In the genomic region with DNA sequence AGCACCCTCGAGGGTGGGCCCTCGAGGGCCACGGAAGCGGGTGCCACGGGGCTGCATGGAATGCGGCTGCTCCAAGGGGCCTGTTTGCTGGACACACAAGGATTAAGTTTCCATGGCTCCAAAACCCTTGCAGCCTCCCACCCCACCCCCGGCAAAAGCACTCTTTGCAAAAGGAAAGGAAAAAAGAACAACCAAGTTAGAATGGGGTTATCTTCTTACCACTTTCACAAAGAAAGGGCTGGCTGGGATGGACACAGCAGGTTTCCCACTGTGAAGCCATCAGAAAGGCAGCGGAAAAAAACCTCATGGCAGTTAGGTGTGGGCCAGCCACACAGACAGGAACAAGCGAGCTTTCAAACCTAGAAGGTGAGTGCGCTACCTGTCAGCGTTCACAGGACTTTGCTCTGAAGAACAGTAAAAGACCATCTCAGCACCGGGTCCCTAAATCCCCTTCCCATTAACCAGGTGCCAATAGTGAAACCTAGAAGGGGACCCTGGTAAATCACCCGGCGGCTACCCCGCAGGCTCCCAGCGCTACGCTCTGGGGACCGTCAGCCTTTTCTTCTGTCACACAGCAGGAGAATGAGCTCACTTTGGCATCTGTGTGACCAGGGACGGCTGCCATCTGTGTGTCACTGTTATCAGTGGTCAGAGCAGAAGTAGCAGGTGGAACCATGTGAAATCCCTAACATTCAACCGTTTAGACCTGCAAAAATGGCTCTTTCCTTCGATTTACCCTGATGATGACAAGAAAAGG, we compare ENCODE assay signal across 19 cellular contexts.
DNase-seq lines count a peak whose midpoint lies in the region; TF ChIP-seq lines count a peak whose summit lies in the region.
"Had no signal": no experiment of that assay in that cellular context is flagged by ENCODE, and none has a peak within 500 bp of the region (broad histone marks: within the 10 kb centered on the region; RNA-seq: fewer than 3 reads in every experiment).

No MANE protein-coding gene starts in this region.

- no peak overlapping the region for H2BK120ac ChIP-seq in trophoblast cell (ENCODE audit: insufficient read depth, low read length, poor library complexity)

- H3K4me1 ChIP-seq in ectodermal cell (ENCODE audit: control insufficient read depth, insufficient read depth, low read length) (peaks cover 17% of the 10 kb centered on the region), trophoblast cell (ENCODE audit: control insufficient read depth in 1 of 2, insufficient read depth in 2 of 2, low read length in 2 of 2) (no peaks in the 10 kb centered on the region)
- H3K4me1 ChIP-seq: testis had no signal

- H3K79me2 ChIP-seq in trophoblast cell (ENCODE audit: control insufficient read depth, insufficient read depth, low read length, poor library complexity) = no peaks in the 10 kb centered on the region

- no peaks in the 10 kb centered on the region for H3K9me3 ChIP-seq in ectodermal cell (ENCODE audit: control insufficient read depth, low read length)
- H3K9me3 ChIP-seq in trophoblast cell (ENCODE audit: insufficient read depth, low read depth, low read length) = no peaks in the 10 kb centered on the region
- H3K9me3 ChIP-seq: ovary, testis had no signal

- H3K79me1 ChIP-seq in trophoblast cell (ENCODE audit: low read length) = no peaks in the 10 kb centered on the region

- H2AFZ ChIP-seq in trophoblast cell (ENCODE audit: insufficient read depth, low read length, poor library complexity) = no peak overlapping the region

- H3K4me2 ChIP-seq in trophoblast cell (ENCODE audit: low read length) = no peak overlapping the region
- H3K4me2 ChIP-seq: smooth muscle cell had no signal

- no peak overlapping the region for H3K9ac ChIP-seq in trophoblast cell (ENCODE audit: low read length)

- H4K91ac ChIP-seq in trophoblast cell (ENCODE audit: low read depth, low read length) = no peak overlapping the region

- no peak for TF ChIP-seq POLR2A in erythroblast (IDR thresholded peaks at IDR 0.05; ENCODE audit: low read length)

- DNase-seq in DMS79 (lab: John Stamatoyannopoulos, UW) (peak; percentile 39), NCI-H2029 treated with DMSO at 0.1 percent for 48 hours (lab: John Stamatoyannopoulos, UW) (peak; percentile 83), myocyte (ENCODE audit: low read depth) (peak; percentile 40), erythroblast (lab: John Stamatoyannopoulos, UW) (no peak), RPMI8226 (no peak), trophoblast cell (no peak)
- no peak for DNase-seq in stimulated activated CD4-positive, alpha-beta T cell treated with anti-CD3 and anti-CD28 coated beads, Interleukin-4, amount 100 ng/mL, for 1 hour
- DNase-seq: activated CD8-positive, alpha-beta T cell treated with anti-CD3 and anti-CD28 coated beads, Interleukin-2, amount 10 ng/mL, durations not matched to agents 7 days and 5 days; hippocampal formation; kidney; NCI-H2081 treated with DMSO at 0.1 percent for 48 hours; NCI-H774; ovary; T-helper 1 cell; testis had no signal

- H3K27ac ChIP-seq in ectodermal cell (ENCODE audit: insufficient read depth, low read depth, low read length, poor library complexity, severe bottlenecking) = peak overlapping the region; percentile 69
- H3K27ac ChIP-seq in trophoblast cell (ENCODE audit: low read depth, low read length) = no peak overlapping the region
- H3K27ac ChIP-seq: brain microvascular endothelial cell, ovary, testis had no signal

- H3K27me3 ChIP-seq in ectodermal cell (ENCODE audit: control insufficient read depth, insufficient read depth, low read length, poor library complexity, severe bottlenecking) (no peaks in the 10 kb centered on the region), trophoblast cell (ENCODE audit: insufficient read depth, low read length) (no peaks in the 10 kb centered on the region)
- H3K27me3 ChIP-seq: brain microvascular endothelial cell, ovary, testis had no signal

- 49 to 50% methylated on average over 21 of the region's 21 CpGs for WGBS in ectodermal cell, 2 experiments
- no CpG with 5 or more reads among the region's 21 CpGs for WGBS in trophoblast cell (ENCODE audit: extremely low coverage, insufficient coverage, insufficient read length)

- H2BK5ac ChIP-seq in trophoblast cell (ENCODE audit: low read depth, low read length, poor library complexity) = no peak overlapping the region

- no peak overlapping the region for H3K4ac ChIP-seq in trophoblast cell (ENCODE audit: low read depth, low read length)

- H3K14ac ChIP-seq in trophoblast cell (ENCODE audit: low read length) = no peak overlapping the region

- no peak overlapping the region for H3K4me3 ChIP-seq in ectodermal cell (ENCODE audit: insufficient read depth, low read depth, low read length)
- H3K4me3 ChIP-seq in trophoblast cell (ENCODE audit: low read depth, low read length) = no peak overlapping the region
- H3K4me3 ChIP-seq: GM12878, ovary, smooth muscle cell, testis had no signal

- no peak overlapping the region for H2BK12ac ChIP-seq in trophoblast cell (ENCODE audit: low read length)

- no peak overlapping the region for H2AK5ac ChIP-seq in trophoblast cell (ENCODE audit: low read length)

- H3K18ac ChIP-seq in trophoblast cell (ENCODE audit: low read length) = no peak overlapping the region

- no peak overlapping the region for H4K12ac ChIP-seq in trophoblast cell (ENCODE audit: low read depth, low read length)

- no peak overlapping the region for H4K8ac ChIP-seq in trophoblast cell (ENCODE audit: low read depth, low read length)

- no peaks in the 10 kb centered on the region for H3K36me3 ChIP-seq in ectodermal cell (ENCODE audit: control insufficient read depth, insufficient read depth, low read length)
- H3K36me3 ChIP-seq in trophoblast cell (ENCODE audit: control insufficient read depth in 1 of 2, insufficient read depth in 2 of 2, low read length in 2 of 2) = no peaks in the 10 kb centered on the region
- H3K36me3 ChIP-seq: brain microvascular endothelial cell, ovary had no signal

- H3K23ac ChIP-seq in trophoblast cell (ENCODE audit: low read length) = no peak overlapping the region

Comparison
In these comparisons a context has a peak if more than half of its experiments do, and no peak if none do; other contexts are left out.
1. DNase-seq: peak in DMS79 (single experiment), NCI-H2029 treated with DMSO at 0.1 percent for 48 hours (single experiment) and myocyte (single experiment); none in stimulated activated CD4-positive, alpha-beta T cell treated with anti-CD3 and anti-CD28 coated beads, Interleukin-4, amount 100 ng/mL, for 1 hour (single experiment), erythroblast (0 of 2), RPMI8226 (single experiment) and trophoblast cell (0 of 2).